Comparison of ENCODE assay signal across 22 cellular contexts in the genomic region with DNA sequence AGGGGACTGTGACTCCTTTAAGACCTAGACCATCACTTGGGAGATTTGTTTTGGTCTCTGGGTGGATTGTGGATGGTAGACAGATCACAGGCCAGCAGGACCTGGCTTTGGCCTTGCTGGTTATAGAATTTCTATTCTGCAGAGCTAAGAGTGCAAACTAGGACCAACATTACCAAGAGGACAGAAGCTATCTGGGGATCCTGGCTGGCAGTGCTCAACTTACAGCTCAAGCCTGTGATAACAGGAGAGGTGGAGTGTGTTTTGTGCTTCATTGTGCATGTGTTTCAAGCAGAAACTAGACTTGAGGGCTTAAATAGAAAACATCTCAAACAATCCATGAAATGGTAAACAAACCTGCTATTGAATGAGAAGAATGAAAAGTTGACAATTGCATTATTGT.
A peak's percentile ranks its signal among the peaks of the same experiment; 100 is the strongest.
DNase-seq lines count a peak whose midpoint lies in the region; ATAC-seq and TF ChIP-seq lines count a peak whose summit lies in the region.
"Had no signal": no experiment of that assay in that cellular context is flagged by ENCODE, and none has a peak within 500 bp of the region (broad histone marks: within the 10 kb centered on the region; RNA-seq: fewer than 3 reads in every experiment).

No MANE protein-coding gene starts in this region.

- ATAC-seq in HG03565 (IDR thresholded peaks at IDR 0.05; ENCODE audit: unreplicated experiment): no peak
- ATAC-seq: K562; stimulated activated memory B cell treated with anti-CD40 and anti-IgM and Interleukin-4, amounts not matched to agents 10 μg/mL and 1 μg/mL and 100 μg/mL, for 72 hours had no signal

- DNase-seq in DMS79 (lab: John Stamatoyannopoulos, UW) (peak; percentile 22), NCI-H128 (lab: John Stamatoyannopoulos, UW; ENCODE audit: unreplicated experiment) (peak; percentile 16), dorsolateral prefrontal cortex (no peak), WERI-Rb-1 (no peak)
- DNase-seq in stimulated activated CD4-positive, alpha-beta T cell treated with anti-CD3 and anti-CD28 coated beads, Interleukin-2, amount 100 ng/mL, for 48 hours: no peak
- DNase-seq: activated CD4-positive, alpha-beta T cell treated with anti-CD3 and anti-CD28 coated beads, Interleukin-2, amount 10 ng/mL, durations not matched to agents 7 days and 5 days; activated naive CD8-positive, alpha-beta T cell treated with anti-CD3 and anti-CD28 coated beads for 36 hours; CD4-positive, alpha-beta T cell; DND-41; GOT3; mesenchymal stem cell; MM.1S; naive B cell; NCI-H1694; NCI-H446 treated with DMSO at 0.1 percent for 48 hours; SHP77; sigmoid colon; tibial artery had no signal

- no peaks in the 10 kb centered on the region for H3K9me3 ChIP-seq in WERI-Rb-1 (ENCODE audit: severe bottlenecking)
- H3K9me3 ChIP-seq: sigmoid colon, tibial artery had no signal

- H3K27me3 Mint-ChIP-seq in nephron (ENCODE audit: low read depth): no peaks in the 10 kb centered on the region
- H3K27me3 Mint-ChIP-seq: CD4-positive, alpha-beta T cell had no signal

- H3K27me3 ChIP-seq in dorsolateral prefrontal cortex (no peaks in the 10 kb centered on the region), WERI-Rb-1 (ENCODE audit: insufficient read depth, low read depth, severe bottlenecking) (no peaks in the 10 kb centered on the region)
- H3K27me3 ChIP-seq: sigmoid colon, tibial artery had no signal

- no peak overlapping the region for H3K4me3 Mint-ChIP-seq in nephron
- H3K4me3 Mint-ChIP-seq: activated CD4-positive, alpha-beta T cell treated with anti-CD3 and anti-CD28 coated beads, Interleukin-2, amount 10 ng/mL, durations not matched to agents 7 days and 5 days; activated naive CD8-positive, alpha-beta T cell treated with anti-CD3 and anti-CD28 coated beads for 36 hours; CD4-positive, alpha-beta T cell; naive B cell; stimulated activated memory B cell treated with anti-CD40 and anti-IgM and Interleukin-4, amounts not matched to agents 10 μg/mL and 1 μg/mL and 100 μg/mL, for 72 hours had no signal

- intact Hi-C loops in dorsolateral prefrontal cortex (cut with DNase I): loop anchor here in 1 of 2 donors (5.0 kb wide), 2 partner anchors 37 to 107 kb away; a partner anchor contains a TSS

- H3K36me3 ChIP-seq in WERI-Rb-1: peaks cover 33% of the 10 kb centered on the region

- H3K36me3 Mint-ChIP-seq in nephron (ENCODE audit: low read depth): peaks cover 79% of the 10 kb centered on the region
- H3K36me3 Mint-ChIP-seq: activated naive CD8-positive, alpha-beta T cell treated with anti-CD3 and anti-CD28 coated beads for 36 hours; naive B cell; stimulated activated memory B cell treated with anti-CD40 and anti-IgM and Interleukin-4, amounts not matched to agents 10 μg/mL and 1 μg/mL and 100 μg/mL, for 72 hours had no signal

- no peak for TF ChIP-seq CTCF in dorsolateral prefrontal cortex (IDR thresholded peaks at IDR 0.05 in 54 of 56, conservative IDR thresholded peaks at IDR 0.05 in 2 of 56; ENCODE audit: low read depth in 1 of 56, partially characterized antibody in 56 of 56)
- no peak for TF ChIP-seq CTCF in nephron (IDR thresholded peaks at IDR 0.05; ENCODE audit: unreplicated experiment in 3 of 3)
- no peak for TF ChIP-seq CTCF in WERI-Rb-1 (IDR thresholded peaks at IDR 0.05; ENCODE audit: low read depth, low read length)

- H3K4me3 ChIP-seq in dorsolateral prefrontal cortex: peak overlapping the region in 1 of 59 donors; percentile 31
- no peak overlapping the region for H3K4me3 ChIP-seq in WERI-Rb-1 (ENCODE audit: low read depth, low read length)
- H3K4me3 ChIP-seq: K562, sigmoid colon, tibial artery had no signal

- H3K27ac Mint-ChIP-seq in nephron: peak overlapping the region; percentile 64 to 84 (median 75)
- H3K27ac Mint-ChIP-seq: activated CD4-positive, alpha-beta T cell treated with anti-CD3 and anti-CD28 coated beads, Interleukin-2, amount 10 ng/mL, durations not matched to agents 7 days and 5 days; activated naive CD8-positive, alpha-beta T cell treated with anti-CD3 and anti-CD28 coated beads for 36 hours; CD4-positive, alpha-beta T cell; stimulated activated memory B cell treated with anti-CD40 and anti-IgM and Interleukin-4, amounts not matched to agents 10 μg/mL and 1 μg/mL and 100 μg/mL, for 72 hours had no signal

- H3K27ac ChIP-seq in dorsolateral prefrontal cortex (peak overlapping the region in 51 of 59 donors; percentile 8 to 84 (median 60)), WERI-Rb-1 (no peak overlapping the region)
- H3K27ac ChIP-seq: sigmoid colon, tibial artery had no signal

- H3K9me3 Mint-ChIP-seq in nephron: no peaks in the 10 kb centered on the region
- H3K9me3 Mint-ChIP-seq: activated naive CD8-positive, alpha-beta T cell treated with anti-CD3 and anti-CD28 coated beads for 36 hours; CD4-positive, alpha-beta T cell; naive B cell; stimulated activated memory B cell treated with anti-CD40 and anti-IgM and Interleukin-4, amounts not matched to agents 10 μg/mL and 1 μg/mL and 100 μg/mL, for 72 hours had no signal

- H3K4me1 Mint-ChIP-seq in nephron: peaks cover 19% of the 10 kb centered on the region
- H3K4me1 Mint-ChIP-seq: naive B cell; stimulated activated memory B cell treated with anti-CD40 and anti-IgM and Interleukin-4, amounts not matched to agents 10 μg/mL and 1 μg/mL and 100 μg/mL, for 72 hours had no signal

Comparison
In these comparisons a context has a peak if more than half of its experiments do, and no peak if none do; other contexts are left out.
1. DNase-seq: peak in DMS79 (single experiment) and NCI-H128 (single experiment); none in dorsolateral prefrontal cortex (0 of 10), WERI-Rb-1 (single experiment) and stimulated activated CD4-positive, alpha-beta T cell treated with anti-CD3 and anti-CD28 coated beads, Interleukin-2, amount 100 ng/mL, for 48 hours (0 of 2).